2 cellular contexts compared by ENCODE assay signal in genomic region chr7:44162785-44163395, GRCh38.
TF ChIP-seq lines count a peak whose summit lies in the region.

No MANE protein-coding gene starts in this region.

TF ChIP-seq in SK-N-SH, 30 proteins besides CTCF, POLR2A, EP300 and RAD21:
- TF ChIP-seq TCF12 (IDR thresholded peaks at IDR 0.05) (no peak), RCOR1 (IDR thresholded peaks at IDR 0.05; ENCODE audit: low read length) (no peak)

TF ChIP-seq in SK-N-SH treated with all-trans-retinoic acid at 6 μM for 48 hours, 23 proteins besides CTCF, POLR2A, EP300 and RAD21:
- TF ChIP-seq PATZ1 (CRISPR knock-in tag; IDR thresholded peaks at IDR 0.05; ENCODE audit: borderline replicate concordance) (no peak), TSHZ2 (CRISPR knock-in tag; IDR thresholded peaks at IDR 0.05) (no peak), CSRNP3 (CRISPR knock-in tag; IDR thresholded peaks at IDR 0.05) (no peak), CREB5 (CRISPR knock-in tag; IDR thresholded peaks at IDR 0.05; ENCODE audit: low read depth) (no peak), ZNF565 (CRISPR knock-in tag; conservative IDR thresholded peaks at IDR 0.05; ENCODE audit: low read depth) (no peak), ZNF8 (CRISPR knock-in tag; IDR thresholded peaks at IDR 0.05) (no peak), TCF4 (CRISPR knock-in tag; IDR thresholded peaks at IDR 0.05; ENCODE audit: borderline replicate concordance) (no peak), ZNF70 (CRISPR knock-in tag; IDR thresholded peaks at IDR 0.05) (no peak), ZFP30 (CRISPR knock-in tag; IDR thresholded peaks at IDR 0.05) (no peak)
